ENCODE assay signal across 8 cellular contexts in genomic region chr22:21102659-21103267, GRCh38.
DNase-seq lines count a peak whose midpoint lies in the region; ATAC-seq and TF ChIP-seq lines count a peak whose summit lies in the region.

No MANE protein-coding gene starts in this region.

- in situ Hi-C loops in ACHN (cut with HindIII; ENCODE audit: low pct_ligation_motif_present, low pct_unique_long_range_greater_than_20kb, low sequenced_read_pairs), result no loop called here

- H3K4me3 ChIP-seq in cardiac fibroblast (replicated peaks in 1 of 2; ENCODE audit: low read depth in 2 of 2, low read length in 2 of 2), result no peak overlapping the region

- DNase-seq in ACHN, result peak; percentile 85
- DNase-seq in GM19238 (ENCODE audit: insufficient read length, low spot score), result peak; percentile 65
- DNase-seq in NCI-H2196 (lab: John Stamatoyannopoulos, UW; ENCODE audit: unreplicated experiment), result peak; percentile 55
- DNase-seq in activated CD4-positive, CD25-positive, alpha-beta regulatory T cell (lab: John Stamatoyannopoulos, UW), result peak; percentile 37 to 68 (median 48)
- DNase-seq in cardiac fibroblast (ENCODE audit: low read depth in 2 of 2), result peak; percentile 56 to 65
- DNase-seq in kidney glomerular epithelial cell (lab: John Stamatoyannopoulos, UW), result peak; percentile 45
- DNase-seq in stimulated activated CD4-positive, alpha-beta T cell treated with anti-CD3 and anti-CD28 coated beads, Interleukin-2, amount 100 ng/mL, for 48 hours, result peak; percentile 82 to 86

- ATAC-seq in GM19452 (IDR thresholded peaks at IDR 0.05; ENCODE audit: unreplicated experiment), result no peak

- TF ChIP-seq CTCF in cardiac fibroblast (IDR thresholded peaks at IDR 0.05; ENCODE audit: low read depth, low read length), result peak; percentile 84
